7 cellular contexts compared by ENCODE assay signal in genomic region chr1:40096646-40096976, GRCh38. TPM values are rescaled to one million over a fixed set of nuclear protein-coding genes. Genes with fewer than 3 reads are reported as not detected.
A peak's percentile ranks its signal among the peaks of the same experiment; 100 is the strongest.
DNase-seq lines count a peak whose midpoint lies in the region; ATAC-seq and TF ChIP-seq lines count a peak whose summit lies in the region.

No MANE protein-coding gene starts in this region.

- peak overlapping the region; percentile 100 for H3K4me2 ChIP-seq in KMS-11

- TF ChIP-seq CTCF in KMS-11 (conservative IDR thresholded peaks at IDR 0.05; ENCODE audit: low read depth, low read length) (no peak), coronary artery (IDR thresholded peaks at IDR 0.05) (no peak)

- peak overlapping the region; percentile 85 for H3K9ac ChIP-seq in KMS-11
- peak overlapping the region; percentile 20 for H3K9ac ChIP-seq in muscle layer of colon (ENCODE audit: low read length)

- DNase-seq in coronary artery (ENCODE audit: low spot score) (no peak), mesenteric fat pad (ENCODE audit: low spot score) (no peak), activated gamma-delta T cell (lab: John Stamatoyannopoulos, UW) (no peak)

- no peaks in the 10 kb centered on the region for H3K9me3 ChIP-seq in muscle layer of colon (ENCODE audit: low read length)

- peak overlapping the region; percentile 55; the same call in 1 of the 2 replicates for H3K27ac ChIP-seq in KMS-11
- H3K27ac ChIP-seq in coronary artery, result peak overlapping the region; percentile 62 to 71
- H3K27ac ChIP-seq in muscle layer of colon (ENCODE audit: low read depth, low read length), result peak overlapping the region; percentile 77

- no peaks in the 10 kb centered on the region for H3K27me3 ChIP-seq in KMS-11 (ENCODE audit: insufficient read depth, low read depth)
- no peaks in the 10 kb centered on the region for H3K27me3 ChIP-seq in muscle layer of colon (ENCODE audit: control insufficient read depth in 1 of 2, insufficient read depth in 2 of 2, low read length in 2 of 2)

- H4K20me1 ChIP-seq in KMS-11 (ENCODE audit: insufficient read depth), result no peaks in the 10 kb centered on the region

- ATAC-seq in GM21447 (IDR thresholded peaks at IDR 0.05; ENCODE audit: unreplicated experiment), result peak; percentile 30
- ATAC-seq in HG02973 (IDR thresholded peaks at IDR 0.05; ENCODE audit: unreplicated experiment), result no peak

- peak overlapping the region; percentile 100 for H2AFZ ChIP-seq in KMS-11 (ENCODE audit: low read depth)

- H3K4me3 ChIP-seq in KMS-11 (IDR thresholded peaks at IDR 0.05; ENCODE audit: insufficient read depth, low read depth, low read length) (peak overlapping the region; percentile 89), coronary artery (peak overlapping the region; percentile 82), muscle layer of colon (ENCODE audit: low read depth in 1 of 2, low read length in 2 of 2) (peak overlapping the region; percentile 72 to 81)

- H3K4me1 ChIP-seq in KMS-11 (ENCODE audit: low read depth, poor library complexity, severe bottlenecking) (peaks cover 22% of the 10 kb centered on the region), muscle layer of colon (ENCODE audit: insufficient read depth, low read length) (peaks cover 15% of the 10 kb centered on the region)

- H3K79me2 ChIP-seq in KMS-11 (ENCODE audit: insufficient read depth, low read depth), result peaks cover 24% of the 10 kb centered on the region; the same call in 1 of the 2 replicates

- no peaks in the 10 kb centered on the region for H3K36me3 ChIP-seq in KMS-11 (ENCODE audit: insufficient read depth)
- H3K36me3 ChIP-seq in muscle layer of colon (ENCODE audit: insufficient read depth, low read length), result peaks cover 4% of the 10 kb centered on the region

RNA-seq across cellular contexts. Expression of gene PPT1, which starts 0.4 kb away (rescaled TPM):
- total RNA-seq in mesenteric fat pad, result 94.0 TPM

RNA-seq across cellular contexts. Expression of gene CAP1, which starts 56.1 kb away (rescaled TPM):
- total RNA-seq in mesenteric fat pad, result 381 TPM
